8 cellular contexts compared by ENCODE assay signal in genomic region chr6:166997768-166998255, GRCh38. TPM values are rescaled to one million over a fixed set of nuclear protein-coding genes. Genes with fewer than 3 reads are reported as not detected.
DNase-seq lines count a peak whose midpoint lies in the region; ATAC-seq and TF ChIP-seq lines count a peak whose summit lies in the region.

No MANE protein-coding gene starts in this region.

- no peaks in the 10 kb centered on the region for H3K27me3 Mint-ChIP-seq in CD4-positive, alpha-beta memory T cell
- no peaks in the 10 kb centered on the region for H3K27me3 Mint-ChIP-seq in activated naive CD8-positive, alpha-beta T cell
- H3K27me3 Mint-ChIP-seq in progenitor cell of endocrine pancreas: no peaks in the 10 kb centered on the region

- no peaks in the 10 kb centered on the region for H3K36me3 ChIP-seq in CD4-positive, alpha-beta memory T cell (ENCODE audit: insufficient read depth, low read length)
- H3K36me3 ChIP-seq in HUES6 (ENCODE audit: control insufficient read depth, insufficient read depth, low read length) (peaks cover 35% of the 10 kb centered on the region), SJSA1 (peaks cover 63% of the 10 kb centered on the region), heart right ventricle (peaks cover 0 to 16% (median 0%) of the 10 kb centered on the region in 9 donors)

- DNase-seq in CD4-positive, alpha-beta memory T cell: peak; percentile 38 to 69 (median 48)
- peak; percentile 56 to 74 for DNase-seq in SJSA1 (ENCODE audit: low read depth in 1 of 2, low spot score in 2 of 2)
- peak; percentile 39 to 43 for DNase-seq in heart right ventricle
- peak; percentile 36 for DNase-seq in progenitor cell of endocrine pancreas (ENCODE audit: low spot score, unreplicated experiment)
- no peak for DNase-seq in midbrain (lab: John Stamatoyannopoulos, UW)

- H3K4me3 ChIP-seq in CD4-positive, alpha-beta memory T cell (ENCODE audit: low read length in 2 of 2): peak overlapping the region; percentile 2 to 95
- H3K4me3 ChIP-seq in HUES6 (ENCODE audit: low read depth, low read length) (peak overlapping the region; percentile 92), SJSA1 (peak overlapping the region; percentile 85), heart right ventricle (peak overlapping the region; percentile 75 to 97 (median 90))

- intact Hi-C loops in CD4-positive, alpha-beta memory T cell (cut with micrococcal nuclease): loop anchor here (2.0 kb wide), 5 partner anchors 43 to 371 kb away; partner anchors contain the start of gene RPS6KA2
- intact Hi-C loops in heart right ventricle (cut with DNase I): loop anchor here in 8 of 10 donors (2.0 to 10.0 kb wide), 5 partner anchors 41 to 147 kb away; partner anchors contain the start of gene RNASET2 (in 3 of the 8)

- ATAC-seq in GM19397 (IDR thresholded peaks at IDR 0.05; ENCODE audit: unreplicated experiment): peak; percentile 15
- ATAC-seq in heart right ventricle: peak in 6 of 8 donors; percentile 6 to 56 (median 28)

- peak overlapping the region; percentile 81 for H3K27ac ChIP-seq in CD4-positive, alpha-beta memory T cell (ENCODE audit: low read depth, low read length)
- H3K27ac ChIP-seq in HUES6 (ENCODE audit: low read depth, low read length) (no peak overlapping the region), SJSA1 (peak overlapping the region; percentile 72; the same call in 1 of the 2 replicates), heart right ventricle (peak overlapping the region in 5 of 10 donors; percentile 14 to 90 (median 46))

- H3K4me3 Mint-ChIP-seq in CD4-positive, alpha-beta memory T cell: peak overlapping the region; percentile 85 to 93 (median 89)
- H3K4me3 Mint-ChIP-seq in activated naive CD8-positive, alpha-beta T cell: peak overlapping the region; percentile 86
- H3K4me3 Mint-ChIP-seq in progenitor cell of endocrine pancreas (ENCODE audit: low read depth): peak overlapping the region; percentile 68

- peak overlapping the region; percentile 47 to 89 (median 71) for H3K27ac Mint-ChIP-seq in CD4-positive, alpha-beta memory T cell
- peak overlapping the region; percentile 7 for H3K27ac Mint-ChIP-seq in activated naive CD8-positive, alpha-beta T cell
- H3K27ac Mint-ChIP-seq in progenitor cell of endocrine pancreas: peak overlapping the region; percentile 30

- H3K9ac ChIP-seq in HUES6 (ENCODE audit: low read length): peak overlapping the region; percentile 24

- WGBS in heart right ventricle, 2 donors: 5% methylated on average over 38 of the region's 38 CpGs

- H3K36me3 Mint-ChIP-seq in CD4-positive, alpha-beta memory T cell: peaks cover 8 to 14% of the 10 kb centered on the region in 2 donors
- H3K36me3 Mint-ChIP-seq in activated naive CD8-positive, alpha-beta T cell: peaks cover 10% of the 10 kb centered on the region
- no peaks in the 10 kb centered on the region for H3K36me3 Mint-ChIP-seq in progenitor cell of endocrine pancreas (ENCODE audit: insufficient read depth)

- CTCF ChIA-PET in CD4-positive, alpha-beta memory T cell (lab: Charles Lee; ENCODE audit: partially characterized antibody): interaction anchor here (0.6 to 5.9 kb wide), 5 partner anchors 14 to 143 kb away, joined by 3 to 40 read pairs (median 3); no protein-coding TSS in a partner anchor

- POLR2A ChIA-PET in CD4-positive, alpha-beta memory T cell (lab: Charles Lee; ENCODE audit: partially characterized antibody): interaction anchor here (0.6 to 4.0 kb wide), 7 partner anchors 41 to 144 kb away, joined by 3 to 41 read pairs (median 24); partner anchors contain the start of genes CCR6 and RNASET2

- H3K9me3 Mint-ChIP-seq in CD4-positive, alpha-beta memory T cell: no peaks in the 10 kb centered on the region
- H3K9me3 Mint-ChIP-seq in activated naive CD8-positive, alpha-beta T cell (ENCODE audit: low read depth): no peaks in the 10 kb centered on the region
- H3K9me3 Mint-ChIP-seq in progenitor cell of endocrine pancreas (ENCODE audit: low read depth): no peaks in the 10 kb centered on the region

- H3K4me1 Mint-ChIP-seq in CD4-positive, alpha-beta memory T cell: peaks cover 24 to 35% (median 32%) of the 10 kb centered on the region in 4 donors
- H3K4me1 Mint-ChIP-seq in activated naive CD8-positive, alpha-beta T cell (ENCODE audit: low read depth): peaks cover 28% of the 10 kb centered on the region
- H3K4me1 Mint-ChIP-seq in progenitor cell of endocrine pancreas (ENCODE audit: low read depth): peaks cover 23% of the 10 kb centered on the region

- TF ChIP-seq CTCF in heart right ventricle (IDR thresholded peaks at IDR 0.05) (peak in 8 of 9 donors; percentile 15 to 60 (median 38)), progenitor cell of endocrine pancreas (IDR thresholded peaks at IDR 0.05; ENCODE audit: unreplicated experiment) (peak; percentile 58)

- H3K9me3 ChIP-seq in CD4-positive, alpha-beta memory T cell (ENCODE audit: control insufficient read depth in 1 of 2, low read length in 2 of 2): no peaks in the 10 kb centered on the region
- no peaks in the 10 kb centered on the region; the same call in 1 of the 2 replicates for H3K9me3 ChIP-seq in HUES6 (ENCODE audit: control insufficient read depth, insufficient read depth, low read depth, low read length)
- H3K9me3 ChIP-seq in SJSA1 (replicated peaks): no peaks in the 10 kb centered on the region
- no peaks in the 10 kb centered on the region for H3K9me3 ChIP-seq in heart right ventricle

- peaks cover 38% of the 10 kb centered on the region for H3K4me1 ChIP-seq in CD4-positive, alpha-beta memory T cell (ENCODE audit: insufficient read depth, low read length)
- peaks cover 10% of the 10 kb centered on the region; the same call in 1 of the 2 replicates for H3K4me1 ChIP-seq in HUES6 (ENCODE audit: control insufficient read depth, insufficient read depth, low read length)
- H3K4me1 ChIP-seq in SJSA1 (replicated peaks): peaks cover 13% of the 10 kb centered on the region
- peaks cover 0 to 29% (median 21%) of the 10 kb centered on the region in 9 donors for H3K4me1 ChIP-seq in heart right ventricle

- no peaks in the 10 kb centered on the region for H3K27me3 ChIP-seq in CD4-positive, alpha-beta memory T cell (ENCODE audit: insufficient read depth, low read length)
- H3K27me3 ChIP-seq in HUES6 (ENCODE audit: control insufficient read depth, insufficient read depth, low read length) (no peaks in the 10 kb centered on the region), SJSA1 (replicated peaks) (no peaks in the 10 kb centered on the region), heart right ventricle (no peaks in the 10 kb centered on the region)

RNA-seq across cellular contexts. Expression of gene CEP43, which starts 1.4 kb away (rescaled TPM):
- 10 to 100 TPM; 19.5 to 24.9 TPM for total RNA-seq in CD4-positive, alpha-beta memory T cell
- 1 to 10 TPM; 4.1 to 4.4 TPM for polyA plus RNA-seq in CD4-positive, alpha-beta memory T cell
- 33.0 and 35.1 TPM in 2 replicates for total RNA-seq in SJSA1 (2014; rRNA removed; shearing (Covaris generic))
- total RNA-seq in heart right ventricle: 10 to 100 TPM in 6 of 10 donors, 1 to 10 TPM in 4; 7.5 to 15.0 (median 10.4) TPM
- polyA plus RNA-seq in heart right ventricle: 1 to 10 TPM; 7.8 to 8.8 TPM
- total RNA-seq in progenitor cell of endocrine pancreas: 39.0 and 47.1 TPM in 2 replicates

RNA-seq across cellular contexts. Expression of gene RNASET2, which starts 41.5 kb away (rescaled TPM):
- total RNA-seq in CD4-positive, alpha-beta memory T cell: 100 to 1,000 TPM; 296 to 306 TPM
- polyA plus RNA-seq in CD4-positive, alpha-beta memory T cell: 100 to 1,000 TPM; 544 to 586 TPM
- 19.6 and 30.4 TPM in 2 replicates for total RNA-seq in SJSA1 (2014; rRNA removed; shearing (Covaris generic))
- total RNA-seq in heart right ventricle: 10 to 100 TPM in 7 of 10 donors, 1 to 10 TPM in 3; 7.1 to 44.3 (median 12.1) TPM
- polyA plus RNA-seq in heart right ventricle: 10 to 100 TPM in 1 of 2 donors, 1 to 10 TPM in 1; 7.3 to 26.8 TPM
- total RNA-seq in progenitor cell of endocrine pancreas: 27.9 and 29.8 TPM in 2 replicates

Comparison
In these comparisons a context has a peak if more than half of its experiments do, and no peak if none do; other contexts are left out.
1. H3K27ac Mint-ChIP-seq: peak in every context shown above with its lines; median percentile 71 in CD4-positive, alpha-beta memory T cell; 30 in progenitor cell of endocrine pancreas; 7 in activated naive CD8-positive, alpha-beta T cell.